ENCODE assay signal across 8 cellular contexts in the genomic region with DNA sequence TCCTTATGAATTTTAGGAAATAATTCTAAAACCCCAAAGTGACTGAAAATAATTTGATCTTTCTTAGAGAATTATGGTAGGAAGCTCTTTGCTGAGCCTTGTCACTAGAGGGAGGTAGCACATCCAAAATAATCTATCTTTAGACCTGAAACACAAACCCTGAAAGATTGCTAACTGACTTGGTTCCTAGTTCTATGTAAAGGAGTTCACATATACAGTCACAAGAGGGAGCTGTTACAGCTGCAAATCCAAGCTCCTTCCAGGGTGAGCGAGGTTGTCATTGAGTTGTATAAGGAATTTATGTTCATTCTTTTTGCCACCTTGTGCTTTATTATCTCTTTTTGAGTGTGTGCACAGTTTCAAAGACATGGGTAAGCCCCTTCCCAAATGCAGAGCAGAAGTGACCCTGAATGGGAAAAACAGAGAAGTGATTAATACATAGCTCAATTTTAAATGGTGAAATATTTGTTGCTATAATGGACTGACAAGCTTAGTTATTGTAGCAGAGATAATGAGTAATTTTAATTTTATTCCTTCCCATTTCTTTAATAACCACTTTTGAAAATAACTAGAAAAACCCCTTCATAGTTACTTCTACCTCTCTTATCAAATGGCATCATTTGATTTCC.
A peak's percentile ranks its signal among the peaks of the same experiment; 100 is the strongest.
DNase-seq lines count a peak whose midpoint lies in the region; ATAC-seq, FAIRE-seq and TF ChIP-seq lines count a peak whose summit lies in the region.

No MANE protein-coding gene starts in this region.

- H3K27ac Mint-ChIP-seq in GM23338: no peak overlapping the region

- ATAC-seq in GM23338: peak; percentile 93
- no peak for ATAC-seq in GM19463 (IDR thresholded peaks at IDR 0.05; ENCODE audit: unreplicated experiment)

- dilution Hi-C loops in mammary epithelial cell (cut with HindIII; ENCODE audit: low sequenced_read_pairs): no loop called here

- no peak overlapping the region for H2AFZ ChIP-seq in GM23338
- no peak overlapping the region for H2AFZ ChIP-seq in mammary epithelial cell (ENCODE audit: low read depth, low read length)

- in situ Hi-C loops in mammary epithelial cell (cut with MboI; ENCODE audit: low sequenced_read_pairs in 2 of 2): no loop called here

- H4K20me1 ChIP-seq in GM23338 (replicated peaks; ENCODE audit: insufficient read depth): no peaks in the 10 kb centered on the region
- no peaks in the 10 kb centered on the region for H4K20me1 ChIP-seq in mammary epithelial cell (ENCODE audit: insufficient read depth, low read length)

- no peak for FAIRE-seq in D721Med (lab: Jason Lieb, UNC)

- H3K9ac ChIP-seq in NT2/D1 (ENCODE audit: insufficient read length, low read depth) (no peak overlapping the region), mammary epithelial cell (ENCODE audit: insufficient read depth, low read length) (no peak overlapping the region), liver (ENCODE audit: low read depth in 1 of 2, low read length in 2 of 2) (no peak overlapping the region)

- H3K27ac ChIP-seq in GM23338 (ENCODE audit: low read depth) (no peak overlapping the region), mammary epithelial cell (ENCODE audit: insufficient read depth, low read depth, low read length) (no peak overlapping the region), liver (ENCODE audit: low read depth in 1 of 2, low read length in 2 of 2) (no peak overlapping the region)

- 0% methylated on average over 1 of the region's 1 CpG for WGBS in mammary epithelial cell (ENCODE audit: low coverage, missing lambda C conversion rate)
- WGBS in liver: 18% methylated on average over 1 of the region's 1 CpG

- H3K9me3 ChIP-seq in NT2/D1 (ENCODE audit: insufficient read depth, low read length) (peaks cover 6% of the 10 kb centered on the region; the same call in 1 of the 2 replicates), mammary epithelial cell (replicated peaks; ENCODE audit: insufficient read depth, low read length) (no peaks in the 10 kb centered on the region), liver (ENCODE audit: control insufficient read depth in 4 of 4, low read length in 3 of 4) (peaks cover 0 to 3% (median 0%) of the 10 kb centered on the region in 4 donors)

- H3K4me3 ChIP-seq in GM23338 (no peak overlapping the region), NT2/D1 (ENCODE audit: insufficient read length, low read depth) (no peak overlapping the region), mammary epithelial cell (replicated peaks in 1 of 3; ENCODE audit: insufficient read depth in 1 of 3, low read depth in 2 of 3, low read length in 3 of 3) (no peak overlapping the region), liver (ENCODE audit: low read depth in 1 of 3, low read length in 3 of 3) (no peak overlapping the region)

- H3K4me2 ChIP-seq in GM23338 (no peak overlapping the region), mammary epithelial cell (ENCODE audit: insufficient read depth, low read depth, low read length) (no peak overlapping the region)

- H3K9me3 Mint-ChIP-seq in GM23338: peaks cover 26% of the 10 kb centered on the region

- H3K27me3 ChIP-seq in GM23338 (ENCODE audit: insufficient read depth) (no peaks in the 10 kb centered on the region), NT2/D1 (ENCODE audit: insufficient read depth, insufficient read length) (no peaks in the 10 kb centered on the region), mammary epithelial cell (ENCODE audit: insufficient read depth, low read length) (no peaks in the 10 kb centered on the region), liver (ENCODE audit: control insufficient read depth in 4 of 4, insufficient read depth in 4 of 4, low read length in 3 of 4) (no peaks in the 10 kb centered on the region)

- CTCF ChIA-PET in mammary epithelial cell (lab: Charles Lee; ENCODE audit: low non-redundant PET): interaction anchor here (0.5 to 1.4 kb wide), 16 partner anchors 16 to 892 kb away, joined by 3 to 14 read pairs (median 4); no protein-coding TSS in a partner anchor

- peak; percentile 65 to 74 for TF ChIP-seq RAD21 in liver (IDR thresholded peaks at IDR 0.05)

- no peaks in the 10 kb centered on the region for H3F3A ChIP-seq in GM23338 (replicated peaks; ENCODE audit: low read depth)

- peaks cover 8% of the 10 kb centered on the region for H3K27me3 Mint-ChIP-seq in GM23338 (ENCODE audit: insufficient read depth, low read depth, poor library complexity)

- DNase-seq in D721Med (ENCODE audit: insufficient read length, low spot score) (no peak), GM23338 (ENCODE audit: low spot score) (peak; percentile 86), NT2/D1 (ENCODE audit: low read depth, low spot score) (peak; percentile 22), mammary epithelial cell (peak; percentile 62), cortex of kidney (lab: John Stamatoyannopoulos, UW) (no peak), C1 segment of cervical spinal cord (lab: John Stamatoyannopoulos, UW) (no peak)

- BruUV-seq in mammary epithelial cell (replicated peaks; lab: Mats Ljungman, UMichigan): no TSS peak

- H3K4me1 ChIP-seq in GM23338 (ENCODE audit: insufficient read depth) (no peaks in the 10 kb centered on the region), NT2/D1 (ENCODE audit: insufficient read depth, insufficient read length) (no peaks in the 10 kb centered on the region), mammary epithelial cell (ENCODE audit: insufficient read depth, low read length) (no peaks in the 10 kb centered on the region), liver (ENCODE audit: control insufficient read depth in 4 of 4, insufficient read depth in 4 of 4, low read length in 3 of 4) (no peaks in the 10 kb centered on the region)

- H3K36me3 Mint-ChIP-seq in GM23338 (ENCODE audit: low read depth): peaks cover 7% of the 10 kb centered on the region; the same call in 2 of the 3 replicates

- intact Hi-C loops in mammary epithelial cell (cut with micrococcal nuclease): loop anchor here (1.0 to 5.0 kb wide), 2 partner anchors 39 to 79 kb away; no protein-coding TSS in a partner anchor

- no peak overlapping the region for H3K4me3 Mint-ChIP-seq in GM23338

- H3K9me2 ChIP-seq in GM23338 (ENCODE audit: insufficient read depth): no peaks in the 10 kb centered on the region

- no peaks in the 10 kb centered on the region for H3K4me1 Mint-ChIP-seq in GM23338

- TF ChIP-seq CTCF in D721Med (IDR thresholded peaks at IDR 0.05; ENCODE audit: insufficient read depth, missing control alignments) (peak; percentile 40), GM23338 (conservative IDR thresholded peaks at IDR 0.05; ENCODE audit: low read depth in 2 of 2) (peak; percentile 70 to 91), mammary epithelial cell (conservative IDR thresholded peaks at IDR 0.05 in 1 of 2, IDR thresholded peaks at IDR 0.05 in 1 of 2; ENCODE audit: extremely low read depth in 1 of 2, insufficient read depth in 1 of 2, low read depth in 1 of 2, low read length in 2 of 2) (peak; percentile 79 to 81), liver (IDR thresholded peaks at IDR 0.05; ENCODE audit: low read depth, low read length, missing input control) (peak; percentile 49)

- no peaks in the 10 kb centered on the region for H3K79me2 ChIP-seq in GM23338 (replicated peaks; ENCODE audit: insufficient read depth)
- no peaks in the 10 kb centered on the region for H3K79me2 ChIP-seq in mammary epithelial cell (ENCODE audit: insufficient read depth, low read length)

- H3K36me3 ChIP-seq in GM23338 (ENCODE audit: insufficient read depth) (no peaks in the 10 kb centered on the region), NT2/D1 (ENCODE audit: insufficient read depth, insufficient read length, low read length) (no peaks in the 10 kb centered on the region), mammary epithelial cell (ENCODE audit: insufficient read depth, low read length) (no peaks in the 10 kb centered on the region), liver (ENCODE audit: control insufficient read depth in 4 of 4, insufficient read depth in 3 of 4, low read depth in 1 of 4, low read length in 3 of 4) (no peaks in the 10 kb centered on the region)

TF ChIP-seq in liver, 16 proteins besides CTCF, POLR2A, EP300 and RAD21 (continues in another document):
- no peak for TF ChIP-seq TAF1 (conservative IDR thresholded peaks at IDR 0.05)
- no peak for TF ChIP-seq HNF4G (IDR thresholded peaks at IDR 0.05)
- no peak for TF ChIP-seq GABPA (IDR thresholded peaks at IDR 0.05 in 1 of 2, conservative IDR thresholded peaks at IDR 0.05 in 1 of 2)
- no peak for TF ChIP-seq FOXA2 (IDR thresholded peaks at IDR 0.05)
- TF ChIP-seq, protein P1, sequence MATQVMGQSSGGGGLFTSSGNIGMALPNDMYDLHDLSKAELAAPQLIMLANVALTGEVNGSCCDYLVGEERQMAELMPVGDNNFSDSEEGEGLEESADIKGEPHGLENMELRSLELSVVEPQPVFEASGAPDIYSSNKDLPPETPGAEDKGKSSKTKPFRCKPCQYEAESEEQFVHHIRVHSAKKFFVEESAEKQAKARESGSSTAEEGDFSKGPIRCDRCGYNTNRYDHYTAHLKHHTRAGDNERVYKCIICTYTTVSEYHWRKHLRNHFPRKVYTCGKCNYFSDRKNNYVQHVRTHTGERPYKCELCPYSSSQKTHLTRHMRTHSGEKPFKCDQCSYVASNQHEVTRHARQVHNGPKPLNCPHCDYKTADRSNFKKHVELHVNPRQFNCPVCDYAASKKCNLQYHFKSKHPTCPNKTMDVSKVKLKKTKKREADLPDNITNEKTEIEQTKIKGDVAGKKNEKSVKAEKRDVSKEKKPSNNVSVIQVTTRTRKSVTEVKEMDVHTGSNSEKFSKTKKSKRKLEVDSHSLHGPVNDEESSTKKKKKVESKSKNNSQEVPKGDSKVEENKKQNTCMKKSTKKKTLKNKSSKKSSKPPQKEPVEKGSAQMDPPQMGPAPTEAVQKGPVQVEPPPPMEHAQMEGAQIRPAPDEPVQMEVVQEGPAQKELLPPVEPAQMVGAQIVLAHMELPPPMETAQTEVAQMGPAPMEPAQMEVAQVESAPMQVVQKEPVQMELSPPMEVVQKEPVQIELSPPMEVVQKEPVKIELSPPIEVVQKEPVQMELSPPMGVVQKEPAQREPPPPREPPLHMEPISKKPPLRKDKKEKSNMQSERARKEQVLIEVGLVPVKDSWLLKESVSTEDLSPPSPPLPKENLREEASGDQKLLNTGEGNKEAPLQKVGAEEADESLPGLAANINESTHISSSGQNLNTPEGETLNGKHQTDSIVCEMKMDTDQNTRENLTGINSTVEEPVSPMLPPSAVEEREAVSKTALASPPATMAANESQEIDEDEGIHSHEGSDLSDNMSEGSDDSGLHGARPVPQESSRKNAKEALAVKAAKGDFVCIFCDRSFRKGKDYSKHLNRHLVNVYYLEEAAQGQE (IDR thresholded peaks at IDR 0.05): no peak
- no peak for TF ChIP-seq SP1 (IDR thresholded peaks at IDR 0.05)
- no peak for TF ChIP-seq EGR1 (IDR thresholded peaks at IDR 0.05; ENCODE audit: low read depth in 2 of 2)
- no peak for TF ChIP-seq NR2F2 (IDR thresholded peaks at IDR 0.05)
- no peak for TF ChIP-seq RXRA (IDR thresholded peaks at IDR 0.05)
- no peak for TF ChIP-seq YY1 (IDR thresholded peaks at IDR 0.05)

Comparison
In these comparisons a context has a peak if more than half of its experiments do, and no peak if none do; other contexts are left out.
1. DNase-seq: peak in GM23338 (single experiment), NT2/D1 (single experiment) and mammary epithelial cell (single experiment); none in D721Med (single experiment), cortex of kidney (single experiment) and C1 segment of cervical spinal cord (0 of 14).
2. Peak in every context shown above with its lines, with median percentiles within 50 percentile points of each other: CTCF ChIP-seq.